ENCODE assay signal across 8 cellular contexts in genomic region chr7:36366005-36366583, GRCh38. TPM values are rescaled to one million over a fixed set of nuclear protein-coding genes. Genes with fewer than 3 reads are reported as not detected.
DNase-seq lines count a peak whose midpoint lies in the region; ATAC-seq, FAIRE-seq and TF ChIP-seq lines count a peak whose summit lies in the region.

No MANE protein-coding gene starts in this region.

- H3K27me3 ChIP-seq in keratinocyte (ENCODE audit: control insufficient read depth, extremely low read depth, insufficient read depth, low read length) (no peaks in the 10 kb centered on the region), thymus (ENCODE audit: control insufficient read depth, insufficient read depth) (no peaks in the 10 kb centered on the region)

- CTCF ChIA-PET in activated CD4-positive, alpha-beta T cell treated with anti-CD3 and anti-CD28 coated beads, Interleukin-2, amount 10 ng/mL, durations not matched to agents 7 days and 5 days (lab: Charles Lee), result interaction anchor here (1.2 to 2.0 kb wide), 5 partner anchors 8 to 75 kb away, joined by 4 to 10 read pairs (median 8); no protein-coding TSS in a partner anchor

- no peaks in the 10 kb centered on the region for H4K20me1 ChIP-seq in keratinocyte (ENCODE audit: control insufficient read depth, extremely low read depth, insufficient read depth, low read length)

- no peak for TF ChIP-seq CTCF in keratinocyte (optimal IDR thresholded peaks at IDR 0.05 in 1 of 3, IDR thresholded peaks at IDR 0.05 in 1 of 3, conservative IDR thresholded peaks at IDR 0.05 in 1 of 3; ENCODE audit: extremely low read depth in 1 of 3, insufficient read depth in 2 of 3, low read length in 3 of 3)

- no peak for DNase-seq in activated CD4-positive, alpha-beta T cell treated with anti-CD3 and anti-CD28 coated beads, Interleukin-2, amount 10 ng/mL, durations not matched to agents 7 days and 5 days
- DNase-seq in activated CD4-positive, alpha-beta T cell treated with anti-CD3 and anti-CD28 coated beads for 48 hours, result no peak
- DNase-seq in activated naive CD8-positive, alpha-beta T cell treated with anti-CD3 and anti-CD28 coated beads, Interleukin-2, amount 10 ng/mL, durations not matched to agents 7 days and 5 days, result no peak
- no peak for DNase-seq in keratinocyte (ENCODE audit: low read depth, low spot score)
- no peak for DNase-seq in NCI-H526 treated with DMSO at 0.1 percent for 48 hours (lab: John Stamatoyannopoulos, UW)
- no peak for DNase-seq in NCI-H748 (lab: John Stamatoyannopoulos, UW; ENCODE audit: unreplicated experiment)
- DNase-seq in NCI-H1092 (lab: John Stamatoyannopoulos, UW), result no peak

- H3K27me3 Mint-ChIP-seq in activated CD4-positive, alpha-beta T cell treated with anti-CD3 and anti-CD28 coated beads, Interleukin-2, amount 10 ng/mL, durations not matched to agents 7 days and 5 days, result peaks cover 42% of the 10 kb centered on the region
- peaks cover 15% of the 10 kb centered on the region for H3K27me3 Mint-ChIP-seq in activated naive CD8-positive, alpha-beta T cell treated with anti-CD3 and anti-CD28 coated beads, Interleukin-2, amount 10 ng/mL, durations not matched to agents 7 days and 5 days

- peak overlapping the region; percentile 84 for H3K4me2 ChIP-seq in keratinocyte (ENCODE audit: control insufficient read depth, extremely low read depth, insufficient read depth, low read depth, low read length)

- H3K9me1 ChIP-seq in keratinocyte (ENCODE audit: control insufficient read depth, extremely low read depth, insufficient read depth, low read length), result no peaks in the 10 kb centered on the region

- H3K4me3 ChIP-seq in keratinocyte (ENCODE audit: control insufficient read depth in 2 of 3, extremely low read depth in 1 of 3, insufficient read depth in 2 of 3, low read depth in 1 of 3, low read length in 3 of 3) (peak overlapping the region; percentile 65 to 90 (median 82)), thymus (ENCODE audit: low read length) (peak overlapping the region; percentile 87)

- H2AFZ ChIP-seq in keratinocyte (ENCODE audit: control insufficient read depth, low read length), result peak overlapping the region; percentile 97

- peak overlapping the region; percentile 19 for H3K27ac Mint-ChIP-seq in activated CD4-positive, alpha-beta T cell treated with anti-CD3 and anti-CD28 coated beads, Interleukin-2, amount 10 ng/mL, durations not matched to agents 7 days and 5 days
- H3K27ac Mint-ChIP-seq in activated naive CD8-positive, alpha-beta T cell treated with anti-CD3 and anti-CD28 coated beads, Interleukin-2, amount 10 ng/mL, durations not matched to agents 7 days and 5 days, result no peak overlapping the region

- H3K4me1 ChIP-seq in keratinocyte (ENCODE audit: control insufficient read depth, extremely low read depth, insufficient read depth, low read length) (peaks cover 2% of the 10 kb centered on the region), thymus (ENCODE audit: control insufficient read depth, insufficient read depth, low read length) (peaks cover 4% of the 10 kb centered on the region)

- no peaks in the 10 kb centered on the region for H3K9me3 ChIP-seq in keratinocyte (ENCODE audit: control insufficient read depth, low read depth, low read length)
- no peaks in the 10 kb centered on the region for H3K9me3 ChIP-seq in thymus (ENCODE audit: control insufficient read depth)

- peaks cover 12% of the 10 kb centered on the region for H3K4me1 Mint-ChIP-seq in activated CD4-positive, alpha-beta T cell treated with anti-CD3 and anti-CD28 coated beads, Interleukin-2, amount 10 ng/mL, durations not matched to agents 7 days and 5 days
- peaks cover 8% of the 10 kb centered on the region for H3K4me1 Mint-ChIP-seq in activated naive CD8-positive, alpha-beta T cell treated with anti-CD3 and anti-CD28 coated beads, Interleukin-2, amount 10 ng/mL, durations not matched to agents 7 days and 5 days

- ATAC-seq in activated naive CD8-positive, alpha-beta T cell treated with anti-CD3 and anti-CD28 coated beads, Interleukin-2, amount 10 ng/mL, durations not matched to agents 7 days and 5 days (ENCODE audit: low read depth), result no peak

- FAIRE-seq in keratinocyte (lab: Jason Lieb, UNC), result no peak

- H3K36me3 ChIP-seq in keratinocyte (ENCODE audit: control insufficient read depth in 2 of 2, extremely low read depth in 1 of 2, insufficient read depth in 2 of 2, low read length in 2 of 2), result no peaks in the 10 kb centered on the region
- H3K36me3 ChIP-seq in thymus (ENCODE audit: control insufficient read depth, insufficient read depth), result no peaks in the 10 kb centered on the region

- dilution Hi-C loops in keratinocyte (cut with MboI; ENCODE audit: extremely low pct_ligation_motif_present, low sequenced_read_pairs), result no loop called here

- 89% methylated on average over 9 of the region's 9 CpGs for WGBS in thymus

- H3K27ac ChIP-seq in keratinocyte (ENCODE audit: control insufficient read depth, insufficient read depth, low read length), result peak overlapping the region; percentile 82
- H3K27ac ChIP-seq in thymus (ENCODE audit: low read depth), result no peak overlapping the region

- peak overlapping the region; percentile 84 for H3K9ac ChIP-seq in keratinocyte (ENCODE audit: control insufficient read depth, extremely low read depth, insufficient read depth, low read length)

- H3K36me3 Mint-ChIP-seq in activated CD4-positive, alpha-beta T cell treated with anti-CD3 and anti-CD28 coated beads, Interleukin-2, amount 10 ng/mL, durations not matched to agents 7 days and 5 days (ENCODE audit: low read depth), result no peaks in the 10 kb centered on the region
- H3K36me3 Mint-ChIP-seq in activated naive CD8-positive, alpha-beta T cell treated with anti-CD3 and anti-CD28 coated beads, Interleukin-2, amount 10 ng/mL, durations not matched to agents 7 days and 5 days, result no peaks in the 10 kb centered on the region

- H3K79me2 ChIP-seq in keratinocyte (ENCODE audit: control insufficient read depth, insufficient read depth, low read length), result peaks cover 1% of the 10 kb centered on the region

- H3K4me3 Mint-ChIP-seq in activated CD4-positive, alpha-beta T cell treated with anti-CD3 and anti-CD28 coated beads, Interleukin-2, amount 10 ng/mL, durations not matched to agents 7 days and 5 days, result peak overlapping the region; percentile 80
- H3K4me3 Mint-ChIP-seq in activated naive CD8-positive, alpha-beta T cell treated with anti-CD3 and anti-CD28 coated beads, Interleukin-2, amount 10 ng/mL, durations not matched to agents 7 days and 5 days, result peak overlapping the region; percentile 79

- H3K9me3 Mint-ChIP-seq in activated CD4-positive, alpha-beta T cell treated with anti-CD3 and anti-CD28 coated beads, Interleukin-2, amount 10 ng/mL, durations not matched to agents 7 days and 5 days, result no peaks in the 10 kb centered on the region
- H3K9me3 Mint-ChIP-seq in activated naive CD8-positive, alpha-beta T cell treated with anti-CD3 and anti-CD28 coated beads, Interleukin-2, amount 10 ng/mL, durations not matched to agents 7 days and 5 days, result no peaks in the 10 kb centered on the region

- POLR2A ChIA-PET in activated CD4-positive, alpha-beta T cell treated with anti-CD3 and anti-CD28 coated beads, Interleukin-2, amount 10 ng/mL, durations not matched to agents 7 days and 5 days (lab: Charles Lee), result no interaction called here
- POLR2A ChIA-PET in activated naive CD8-positive, alpha-beta T cell treated with anti-CD3 and anti-CD28 coated beads, Interleukin-2, amount 10 ng/mL, durations not matched to agents 7 days and 5 days (lab: Charles Lee), result interaction anchor here (2.1 kb wide), 1 partner anchor 23 kb away, joined by 8 read pairs; the partner anchor contains the start of gene ANLN

RNA-seq across cellular contexts. Expression of gene ANLN, which starts 23.6 kb away (rescaled TPM):
- 100 to 1,000 TPM in 1 of 2 experiments, 10 to 100 TPM in 1; 87.9 to 100 TPM for total RNA-seq in activated CD4-positive, alpha-beta T cell treated with anti-CD3 and anti-CD28 coated beads, Interleukin-2, amount 10 ng/mL, durations not matched to agents 7 days and 5 days
- 10 to 100 TPM; 57.1 to 57.7 TPM for total RNA-seq in activated naive CD8-positive, alpha-beta T cell treated with anti-CD3 and anti-CD28 coated beads, Interleukin-2, amount 10 ng/mL, durations not matched to agents 7 days and 5 days
- polyA plus RNA-seq in keratinocyte, result 12.6 to 65.8 TPM (median 55.6 TPM) in 3 replicates
- 1.7 TPM for polyA plus RNA-seq in keratinocyte (2011; ENCODE audit: low read depth)
- 10.6 and 16.8 TPM in 2 replicates for polyA plus RNA-seq in keratinocyte (2011; cell fraction: cytosol; rRNA removed)
- polyA plus RNA-seq in keratinocyte (2011; cell fraction: nucleus; rRNA removed), result 29.0 and 31.9 TPM in 2 replicates
- polyA plus RNA-seq in keratinocyte (2012; ENCODE audit: low replicate concordance), result 0.55 and 46.9 TPM in 2 replicates
- 30.0 to 169 TPM (median 30.1 TPM) in 3 replicates for polyA minus RNA-seq in keratinocyte
- 17.8 TPM for polyA minus RNA-seq in keratinocyte (2011; cell fraction: cytosol; rRNA and poly(A)+ RNA removed)
- polyA minus RNA-seq in keratinocyte (2011; cell fraction: nucleus; rRNA and poly(A)+ RNA removed), result 20.5 and 51.1 TPM in 2 replicates
- polyA plus RNA-seq in thymus, result 3.1 TPM
